9 cellular contexts compared by ENCODE assay signal in genomic region chr10:43201545-43202131, GRCh38.
A peak's percentile ranks its signal among the peaks of the same experiment; 100 is the strongest.
DNase-seq lines count a peak whose midpoint lies in the region; ATAC-seq and TF ChIP-seq lines count a peak whose summit lies in the region.
"Had no signal": no experiment of that assay in that cellular context is flagged by ENCODE, and none has a peak within 500 bp of the region (broad histone marks: within the 10 kb centered on the region; RNA-seq: fewer than 3 reads in every experiment).

No MANE protein-coding gene starts in this region.

- H3K36me3 ChIP-seq in GM23338 (ENCODE audit: insufficient read depth) (no peaks in the 10 kb centered on the region; the same call in 1 of the 2 replicates), transverse colon (no peaks in the 10 kb centered on the region)

- CTCF ChIA-PET in activated B cell treated with CpG ODN at 0.5 μM for 24 hours (lab: Charles Lee), result interaction anchor here (0.8 to 1.8 kb wide), 3 partner anchors 8 to 259 kb away, joined by 3 to 7 read pairs (median 3); no protein-coding TSS in a partner anchor

- H3K4me1 ChIP-seq in GM23338 (ENCODE audit: insufficient read depth) (no peaks in the 10 kb centered on the region; the same call in 1 of the 2 replicates), right cardiac atrium (ENCODE audit: control insufficient read depth, insufficient read depth, low read length) (no peaks in the 10 kb centered on the region), transverse colon (peaks cover 0 to 17% (median 9%) of the 10 kb centered on the region in 4 donors)

- H3F3A ChIP-seq in GM23338 (replicated peaks; ENCODE audit: low read depth), result no peaks in the 10 kb centered on the region

- no peak for TF ChIP-seq EP300 in transverse colon (IDR thresholded peaks at IDR 0.05; ENCODE audit: low read depth)

- no peaks in the 10 kb centered on the region for H3K9me2 ChIP-seq in GM23338 (ENCODE audit: insufficient read depth)

- intact Hi-C loops in activated B cell treated with CpG ODN at 0.5 μM for 24 hours (cut with micrococcal nuclease), result loop anchor here (1.0 to 10.0 kb wide), 7 partner anchors 63 to 649 kb away; partner anchors contain the start of genes CSGALNACT2 and ZNF33B
- intact Hi-C loops in right cardiac atrium (cut with DNase I), result loop anchor here in 1 of 4 donors (10.0 kb wide), 1 partner anchor 153 kb away; no protein-coding TSS in a partner anchor
- intact Hi-C loops in transverse colon (cut with DNase I; ENCODE audit: low total_unique reads), result no loop called here

- H3K4me3 Mint-ChIP-seq in GM23338 (peak overlapping the region; percentile 85), activated B cell treated with CpG ODN at 0.5 μM for 24 hours (peak overlapping the region; percentile 84), HFFc6 (no peak overlapping the region)

- ATAC-seq in GM23338 (no peak), activated B cell treated with CpG ODN at 0.5 μM for 24 hours (ENCODE audit: low read depth) (no peak), right cardiac atrium (no peak), HG03095 (IDR thresholded peaks at IDR 0.05; ENCODE audit: unreplicated experiment) (no peak)

- no peaks in the 10 kb centered on the region; the same call in 2 of the 3 replicates for H3K9me3 Mint-ChIP-seq in GM23338
- no peaks in the 10 kb centered on the region for H3K9me3 Mint-ChIP-seq in activated B cell treated with CpG ODN at 0.5 μM for 24 hours
- no peaks in the 10 kb centered on the region for H3K9me3 Mint-ChIP-seq in HFFc6

- H3K36me3 Mint-ChIP-seq in GM23338 (ENCODE audit: low read depth), result peaks cover 28% of the 10 kb centered on the region
- no peaks in the 10 kb centered on the region for H3K36me3 Mint-ChIP-seq in activated B cell treated with CpG ODN at 0.5 μM for 24 hours (ENCODE audit: low read depth)
- no peaks in the 10 kb centered on the region for H3K36me3 Mint-ChIP-seq in HFFc6 (ENCODE audit: low read depth)

- H3K4me3 ChIP-seq in GM23338, result peak overlapping the region; percentile 74
- no peak overlapping the region for H3K4me3 ChIP-seq in right cardiac atrium (ENCODE audit: low read length)
- peak overlapping the region; percentile 55 for H3K4me3 ChIP-seq in skeletal muscle cell (ENCODE audit: low read depth, low read length)
- H3K4me3 ChIP-seq in transverse colon, result no peak overlapping the region

- H3K27ac Mint-ChIP-seq in GM23338 (no peak overlapping the region), activated B cell treated with CpG ODN at 0.5 μM for 24 hours (no peak overlapping the region), HFFc6 (no peak overlapping the region)

- H3K27me3 Mint-ChIP-seq in GM23338 (ENCODE audit: insufficient read depth, low read depth, poor library complexity) (peaks cover 8% of the 10 kb centered on the region), activated B cell treated with CpG ODN at 0.5 μM for 24 hours (no peaks in the 10 kb centered on the region), HFFc6 (ENCODE audit: insufficient read depth) (peaks cover 5% of the 10 kb centered on the region; the same call in 1 of the 2 replicates)

- in situ Hi-C loops in transverse colon (cut with MboI; ENCODE audit: low pct_ligation_motif_present in 1 of 4, low pct_unique_long_range_greater_than_20kb in 1 of 4, low sequenced_read_pairs in 3 of 4), result no loop called here

- H4K20me1 ChIP-seq in GM23338 (replicated peaks; ENCODE audit: insufficient read depth), result peaks cover 6% of the 10 kb centered on the region; the same call in 1 of the 2 replicates

- no peak for TF ChIP-seq CTCF in GM23338 (conservative IDR thresholded peaks at IDR 0.05; ENCODE audit: low read depth in 2 of 2)
- TF ChIP-seq CTCF in activated B cell treated with CpG ODN at 0.5 μM for 24 hours (IDR thresholded peaks at IDR 0.05), result no peak
- no peak for TF ChIP-seq CTCF in HFFc6 (IDR thresholded peaks at IDR 0.05)
- TF ChIP-seq CTCF in transverse colon (IDR thresholded peaks at IDR 0.05), result no peak

- H3K4me1 Mint-ChIP-seq in GM23338, result peaks cover 2% of the 10 kb centered on the region; the same call in 1 of the 3 replicates
- peaks cover 7% of the 10 kb centered on the region for H3K4me1 Mint-ChIP-seq in activated B cell treated with CpG ODN at 0.5 μM for 24 hours
- no peaks in the 10 kb centered on the region for H3K4me1 Mint-ChIP-seq in HFFc6 (ENCODE audit: low read depth)

- H2AFZ ChIP-seq in GM23338, result no peak overlapping the region

- POLR2A ChIA-PET in activated B cell treated with CpG ODN at 0.5 μM for 24 hours (lab: Charles Lee), result interaction anchor here (0.5 to 4.1 kb wide), 5 partner anchors 10 to 81 kb away, joined by 3 to 19 read pairs (median 3); partner anchors contain the start of gene CSGALNACT2

- no peaks in the 10 kb centered on the region for H3K27me3 ChIP-seq in GM23338 (ENCODE audit: insufficient read depth)
- H3K27me3 ChIP-seq in right cardiac atrium (ENCODE audit: control insufficient read depth, insufficient read depth), result no peaks in the 10 kb centered on the region
- no peaks in the 10 kb centered on the region for H3K27me3 ChIP-seq in transverse colon

- no peak for TF ChIP-seq POLR2A in transverse colon (IDR thresholded peaks at IDR 0.05)

- peak overlapping the region; percentile 76; the same call in 1 of the 2 replicates for H3K4me2 ChIP-seq in GM23338

- H3K27ac ChIP-seq in GM23338 (ENCODE audit: low read depth), result no peak overlapping the region
- H3K27ac ChIP-seq in right cardiac atrium (ENCODE audit: low read length), result no peak overlapping the region
- no peak overlapping the region for H3K27ac ChIP-seq in transverse colon

- DNase-seq in GM23338 (ENCODE audit: low spot score) (no peak), activated B cell treated with CpG ODN at 0.5 μM for 24 hours (peak; percentile 13), right cardiac atrium (peak in 2 of 3 donors; percentile 36 to 42), skeletal muscle cell (ENCODE audit: low read depth) (no peak), HFFc6 (no peak), transverse colon (no peak), AG20443 (ENCODE audit: low spot score) (no peak)
- DNase-seq: NCI-H510A treated with DMSO at 0.1 percent for 48 hours had no signal

- H3K9me3 ChIP-seq in right cardiac atrium (ENCODE audit: control insufficient read depth, low read length), result no peaks in the 10 kb centered on the region
- H3K9me3 ChIP-seq in transverse colon, result no peaks in the 10 kb centered on the region

- WGBS in right cardiac atrium, result 88% methylated on average over 11 of the region's 11 CpGs
- WGBS in transverse colon (ENCODE audit: low coverage in 1 of 2), 2 donors, result 83 to 85% methylated on average over 5 to 7 of the region's 11 CpGs

- H3K79me2 ChIP-seq in GM23338 (replicated peaks; ENCODE audit: insufficient read depth), result no peaks in the 10 kb centered on the region

TF ChIP-seq in GM23338, 12 proteins besides CTCF, POLR2A, EP300 and RAD21:
- no peak for TF ChIP-seq NANOG (IDR thresholded peaks at IDR 0.05; ENCODE audit: borderline replicate concordance)
- no peak for TF ChIP-seq POLR2AphosphoS5 (IDR thresholded peaks at IDR 0.05; ENCODE audit: low read depth)
- no peak for TF ChIP-seq JUNB (IDR thresholded peaks at IDR 0.05; ENCODE audit: unreplicated experiment)
- TF ChIP-seq CREB1 (CRISPR knock-in tag; IDR thresholded peaks at IDR 0.05; ENCODE audit: low read depth), result no peak
TF ChIP-seq in GM23338: peak in this region for 0.

Comparison
In these comparisons a context has a peak if more than half of its experiments do, and no peak if none do; other contexts are left out.
1. DNase-seq: peak in activated B cell treated with CpG ODN at 0.5 μM for 24 hours (single experiment) and right cardiac atrium (2 of 3); none in GM23338 (single experiment), skeletal muscle cell (single experiment), HFFc6 (single experiment), transverse colon (single experiment) and AG20443 (single experiment).
2. H3K4me3 ChIP-seq: peak in GM23338 (single experiment) and skeletal muscle cell (single experiment); none in right cardiac atrium (single experiment) and transverse colon (0 of 4).